In the genomic region with DNA sequence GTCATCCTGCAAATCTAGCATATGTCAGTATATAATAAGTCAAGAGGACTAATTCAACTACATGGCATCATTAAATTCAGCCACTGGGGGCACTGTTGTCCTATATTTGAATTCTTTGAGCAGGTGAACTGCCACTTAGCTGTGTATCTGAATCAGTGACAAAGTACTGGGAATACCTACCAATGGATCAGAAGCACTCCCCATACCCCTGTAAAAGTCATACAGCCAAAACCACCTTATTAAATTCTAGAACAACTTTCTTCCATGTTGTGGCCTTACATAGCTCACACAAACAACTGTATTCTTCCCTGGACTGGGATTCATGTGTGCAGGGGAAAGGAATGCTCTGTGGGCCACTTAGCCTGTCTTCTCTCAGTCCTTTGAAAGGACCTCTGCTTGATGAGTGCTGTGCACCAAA, we compare ENCODE assay signal across 8 cellular contexts. TPM values are rescaled to one million over a fixed set of nuclear protein-coding genes. Genes with fewer than 3 reads are reported as not detected.
A peak's percentile ranks its signal among the peaks of the same experiment; 100 is the strongest.
DNase-seq lines count a peak whose midpoint lies in the region; ATAC-seq lines count a peak whose summit lies in the region.

No MANE protein-coding gene starts in this region.

- DNase-seq in SIG-M5 treated with dmso at 0.1 percent for 504 hours (lab: John Stamatoyannopoulos, UW; ENCODE audit: unreplicated experiment) = peak; percentile 41
- DNase-seq in SIG-M5 (lab: John Stamatoyannopoulos, UW) = no peak
- peak; percentile 24 for DNase-seq in NCI-H226
- peak; percentile 82 for DNase-seq in activated CD4-positive, alpha-beta T cell treated with anti-CD3 and anti-CD28 coated beads, Interleukin-2, amount 10 ng/mL, durations not matched to agents 7 days and 5 days
- DNase-seq in dermis microvascular lymphatic vessel endothelial cell (ENCODE audit: low read depth in 2 of 2) = peak; percentile 65 to 75
- peak; percentile 64 to 83 for DNase-seq in lung microvascular endothelial cell (ENCODE audit: low read depth in 2 of 2)
- peak; percentile 17 for DNase-seq in stimulated activated CD8-positive, alpha-beta memory T cell treated with anti-CD3 and anti-CD28 coated beads, Interleukin-4, amount 100 ng/mL, for 24 hours (ENCODE audit: low read depth)

- POLR2A ChIA-PET in activated CD4-positive, alpha-beta T cell treated with anti-CD3 and anti-CD28 coated beads, Interleukin-2, amount 10 ng/mL, durations not matched to agents 7 days and 5 days (lab: Charles Lee) = no interaction called here

- H3K27ac Mint-ChIP-seq in activated CD4-positive, alpha-beta T cell treated with anti-CD3 and anti-CD28 coated beads, Interleukin-2, amount 10 ng/mL, durations not matched to agents 7 days and 5 days = no peak overlapping the region

- H3K36me3 Mint-ChIP-seq in activated CD4-positive, alpha-beta T cell treated with anti-CD3 and anti-CD28 coated beads, Interleukin-2, amount 10 ng/mL, durations not matched to agents 7 days and 5 days (ENCODE audit: low read depth) = no peaks in the 10 kb centered on the region

- H3K4me3 Mint-ChIP-seq in activated CD4-positive, alpha-beta T cell treated with anti-CD3 and anti-CD28 coated beads, Interleukin-2, amount 10 ng/mL, durations not matched to agents 7 days and 5 days = no peak overlapping the region

- H3K27me3 Mint-ChIP-seq in activated CD4-positive, alpha-beta T cell treated with anti-CD3 and anti-CD28 coated beads, Interleukin-2, amount 10 ng/mL, durations not matched to agents 7 days and 5 days = no peaks in the 10 kb centered on the region

- CTCF ChIA-PET in activated CD4-positive, alpha-beta T cell treated with anti-CD3 and anti-CD28 coated beads, Interleukin-2, amount 10 ng/mL, durations not matched to agents 7 days and 5 days (lab: Charles Lee) = interaction anchor here (0.5 to 3.2 kb wide), 9 partner anchors 16 to 1682 kb away, joined by 3 to 10 read pairs (median 3); no protein-coding TSS in a partner anchor

- peaks cover 36% of the 10 kb centered on the region for H3K4me1 Mint-ChIP-seq in activated CD4-positive, alpha-beta T cell treated with anti-CD3 and anti-CD28 coated beads, Interleukin-2, amount 10 ng/mL, durations not matched to agents 7 days and 5 days

- ATAC-seq in HG03103 (IDR thresholded peaks at IDR 0.05; ENCODE audit: low read depth, unreplicated experiment) = peak; percentile 71

- peaks cover 4% of the 10 kb centered on the region for H3K9me3 Mint-ChIP-seq in activated CD4-positive, alpha-beta T cell treated with anti-CD3 and anti-CD28 coated beads, Interleukin-2, amount 10 ng/mL, durations not matched to agents 7 days and 5 days

RNA-seq across cellular contexts. Expression of a gene that starts 57.4 kb away (rescaled TPM):
- total RNA-seq in activated CD4-positive, alpha-beta T cell treated with anti-CD3 and anti-CD28 coated beads, Interleukin-2, amount 10 ng/mL, durations not matched to agents 7 days and 5 days = 10 to 100 TPM in 1 of 2 experiments, 1 to 10 TPM in 1; 9.9 to 10.3 TPM
- total RNA-seq in dermis microvascular lymphatic vessel endothelial cell (3.7 and 6.3 TPM in 2 replicates), lung microvascular endothelial cell (4.4 and 7.3 TPM in 2 replicates)
